ENCODE assay signal across 13 cellular contexts in genomic region chr18:41744664-41745063, GRCh38.
DNase-seq lines count a peak whose midpoint lies in the region; ATAC-seq and TF ChIP-seq lines count a peak whose summit lies in the region.
"Had no signal": no experiment of that assay in that cellular context is flagged by ENCODE, and none has a peak within 500 bp of the region (broad histone marks: within the 10 kb centered on the region; RNA-seq: fewer than 3 reads in every experiment).

No MANE protein-coding gene starts in this region.

- H3K9me3 Mint-ChIP-seq in neural progenitor cell (peaks cover 5% of the 10 kb centered on the region), osteocyte (ENCODE audit: unreplicated experiment) (no peaks in the 10 kb centered on the region)
- H3K9me3 Mint-ChIP-seq: dendritic cell treated with granulocyte-macrophage colony-stimulating factor and Interleukin-4, amounts not matched to agents 40 ng/mL and 50 ng/mL, for 4 days had no signal

- in situ Hi-C loops in GM23248 (cut with MboI): no loop called here

- WGBS in GM23248 (ENCODE audit: low coverage in 1 of 2, low lambda C conversion rate in 2 of 2, missing lambda C conversion rate in 2 of 2), 2 experiments: 7 to 11% methylated on average over 4 of the region's 4 CpGs
- WGBS in ectodermal cell, 2 experiments: 6 to 8% methylated on average over 4 of the region's 4 CpGs

- H3K36me3 ChIP-seq in GM23248 (ENCODE audit: low read depth): no peaks in the 10 kb centered on the region
- H3K36me3 ChIP-seq in ectodermal cell (ENCODE audit: control insufficient read depth, insufficient read depth, low read length): no peaks in the 10 kb centered on the region
- H3K36me3 ChIP-seq in neural progenitor cell: no peaks in the 10 kb centered on the region
- no peaks in the 10 kb centered on the region for H3K36me3 ChIP-seq in Karpas-422 (ENCODE audit: insufficient read depth, low read length)

- ATAC-seq in HG03521 (IDR thresholded peaks at IDR 0.05; ENCODE audit: unreplicated experiment) (no peak), GM18517 (IDR thresholded peaks at IDR 0.05; ENCODE audit: unreplicated experiment) (no peak)
- ATAC-seq: naive thymus-derived CD8-positive, alpha-beta T cell had no signal

- H3K4me1 ChIP-seq in GM23248 (ENCODE audit: insufficient read depth) (no peaks in the 10 kb centered on the region), ectodermal cell (ENCODE audit: control insufficient read depth, insufficient read depth, low read length) (peaks cover 10% of the 10 kb centered on the region), neural progenitor cell (peaks cover 29% of the 10 kb centered on the region), Karpas-422 (ENCODE audit: low read length) (no peaks in the 10 kb centered on the region)

- H4K20me1 ChIP-seq in GM23248 (ENCODE audit: insufficient read depth): no peaks in the 10 kb centered on the region
- peaks cover 3% of the 10 kb centered on the region for H4K20me1 ChIP-seq in neural progenitor cell (ENCODE audit: low read depth)
- H4K20me1 ChIP-seq in Karpas-422 (ENCODE audit: insufficient read depth, low read depth, low read length): no peaks in the 10 kb centered on the region

- H3K4me3 Mint-ChIP-seq in neural progenitor cell (peak overlapping the region; percentile 71), osteocyte (ENCODE audit: unreplicated experiment) (no peak overlapping the region)
- H3K4me3 Mint-ChIP-seq: dendritic cell treated with granulocyte-macrophage colony-stimulating factor and Interleukin-4, amounts not matched to agents 40 ng/mL and 50 ng/mL, for 4 days; naive thymus-derived CD8-positive, alpha-beta T cell; stimulated activated effector memory CD8-positive, alpha-beta T cell treated with anti-CD3 and anti-CD28 coated beads, Interleukin-12 subunit alpha, Interleukin-12 subunit beta, amount 100 ng/mL, for 72 hours had no signal

- H3K36me3 Mint-ChIP-seq in neural progenitor cell: peaks cover 3% of the 10 kb centered on the region
- H3K36me3 Mint-ChIP-seq in osteocyte (ENCODE audit: unreplicated experiment): no peaks in the 10 kb centered on the region
- H3K36me3 Mint-ChIP-seq: naive thymus-derived CD8-positive, alpha-beta T cell; stimulated activated effector memory CD8-positive, alpha-beta T cell treated with anti-CD3 and anti-CD28 coated beads, Interleukin-12 subunit alpha, Interleukin-12 subunit beta, amount 100 ng/mL, for 72 hours had no signal

- no peaks in the 10 kb centered on the region for H3K9me2 ChIP-seq in GM23248 (ENCODE audit: insufficient read depth)
- H3K9me2 ChIP-seq in Karpas-422 (replicated peaks; ENCODE audit: insufficient read depth, low read length): no peaks in the 10 kb centered on the region

- H3K4me2 ChIP-seq in GM23248 (ENCODE audit: unreplicated experiment) (no peak overlapping the region), neural progenitor cell (peak overlapping the region; percentile 74), Karpas-422 (ENCODE audit: low read depth, low read length, poor library complexity, severe bottlenecking) (no peak overlapping the region)

- H3F3A ChIP-seq in GM23248 (ENCODE audit: insufficient read depth): no peaks in the 10 kb centered on the region
- peaks cover 28% of the 10 kb centered on the region for H3F3A ChIP-seq in neural progenitor cell (ENCODE audit: low read depth)

- DNase-seq in GM23248: no peak
- DNase-seq in NCI-H2227 treated with DMSO at 0.1 percent for 48 hours (lab: John Stamatoyannopoulos, UW): peak; percentile 45
- DNase-seq in neural progenitor cell (ENCODE audit: low spot score): peak; percentile 60
- no peak for DNase-seq in Karpas-422
- no peak for DNase-seq in osteocyte (ENCODE audit: extremely low spot score, unreplicated experiment)
- DNase-seq: activated CD8-positive, alpha-beta memory T cell treated with anti-CD3 and anti-CD28 coated beads for 24 hours; activated effector memory CD4-positive, alpha-beta T cell treated with Interleukin-2 at 50 U/mL for 16 hours; naive thymus-derived CD8-positive, alpha-beta T cell had no signal

- peaks cover 2% of the 10 kb centered on the region for H3K27me3 Mint-ChIP-seq in neural progenitor cell (ENCODE audit: insufficient read depth, low read depth)
- peaks cover 4% of the 10 kb centered on the region for H3K27me3 Mint-ChIP-seq in osteocyte (ENCODE audit: unreplicated experiment)
- H3K27me3 Mint-ChIP-seq: dendritic cell treated with granulocyte-macrophage colony-stimulating factor and Interleukin-4, amounts not matched to agents 40 ng/mL and 50 ng/mL, for 4 days had no signal

- H2AFZ ChIP-seq in GM23248 (peak overlapping the region; percentile 17; the same call in 1 of the 2 replicates), neural progenitor cell (replicated peaks) (no peak overlapping the region), Karpas-422 (ENCODE audit: low read length) (no peak overlapping the region)

- H3K9me3 ChIP-seq in GM23248 (ENCODE audit: low read depth): no peaks in the 10 kb centered on the region
- no peaks in the 10 kb centered on the region for H3K9me3 ChIP-seq in ectodermal cell (ENCODE audit: control insufficient read depth, low read length)
- H3K9me3 ChIP-seq in neural progenitor cell (ENCODE audit: low read depth): no peaks in the 10 kb centered on the region
- H3K9me3 ChIP-seq in Karpas-422 (ENCODE audit: low read length): no peaks in the 10 kb centered on the region

- H3K27ac Mint-ChIP-seq in neural progenitor cell (peak overlapping the region; percentile 58), osteocyte (ENCODE audit: unreplicated experiment) (no peak overlapping the region)
- H3K27ac Mint-ChIP-seq: dendritic cell treated with granulocyte-macrophage colony-stimulating factor and Interleukin-4, amounts not matched to agents 40 ng/mL and 50 ng/mL, for 4 days; naive thymus-derived CD8-positive, alpha-beta T cell; stimulated activated effector memory CD8-positive, alpha-beta T cell treated with anti-CD3 and anti-CD28 coated beads, Interleukin-12 subunit alpha, Interleukin-12 subunit beta, amount 100 ng/mL, for 72 hours had no signal

- TF ChIP-seq CTCF in neural progenitor cell (IDR thresholded peaks at IDR 0.05): no peak
- TF ChIP-seq CTCF in osteocyte (IDR thresholded peaks at IDR 0.05): no peak

- H3K4me1 Mint-ChIP-seq in neural progenitor cell: peaks cover 25% of the 10 kb centered on the region
- peaks cover 6% of the 10 kb centered on the region for H3K4me1 Mint-ChIP-seq in osteocyte (ENCODE audit: unreplicated experiment)
- H3K4me1 Mint-ChIP-seq: naive thymus-derived CD8-positive, alpha-beta T cell; stimulated activated effector memory CD8-positive, alpha-beta T cell treated with anti-CD3 and anti-CD28 coated beads, Interleukin-12 subunit alpha, Interleukin-12 subunit beta, amount 100 ng/mL, for 72 hours had no signal

- H3K27me3 ChIP-seq in GM23248 (replicated peaks; ENCODE audit: insufficient read depth) (peaks cover 26% of the 10 kb centered on the region), ectodermal cell (ENCODE audit: control insufficient read depth, insufficient read depth, low read length, poor library complexity, severe bottlenecking) (no peaks in the 10 kb centered on the region), neural progenitor cell (no peaks in the 10 kb centered on the region), Karpas-422 (ENCODE audit: low read length) (no peaks in the 10 kb centered on the region)

- no peak overlapping the region for H3K9ac ChIP-seq in GM23248
- H3K9ac ChIP-seq in neural progenitor cell: no peak overlapping the region
- H3K9ac ChIP-seq in Karpas-422 (ENCODE audit: low read length): no peak overlapping the region

- H3K79me2 ChIP-seq in GM23248 (ENCODE audit: insufficient read depth) (no peaks in the 10 kb centered on the region), neural progenitor cell (ENCODE audit: low read depth) (no peaks in the 10 kb centered on the region), Karpas-422 (ENCODE audit: low read length) (no peaks in the 10 kb centered on the region)

- H3K27ac ChIP-seq in GM23248 (no peak overlapping the region), ectodermal cell (ENCODE audit: insufficient read depth, low read depth, low read length, poor library complexity, severe bottlenecking) (peak overlapping the region; percentile 76), neural progenitor cell (peak overlapping the region; percentile 76), Karpas-422 (ENCODE audit: low read length) (no peak overlapping the region)

- no peak overlapping the region for H3K4me3 ChIP-seq in GM23248
- no peak overlapping the region for H3K4me3 ChIP-seq in ectodermal cell (ENCODE audit: insufficient read depth, low read depth, low read length)
- H3K4me3 ChIP-seq in neural progenitor cell: peak overlapping the region; percentile 22
- no peak overlapping the region for H3K4me3 ChIP-seq in Karpas-422 (ENCODE audit: low read length)

Comparison
In these comparisons a context has a peak if more than half of its experiments do, and no peak if none do; other contexts are left out.
1. DNase-seq: peak in NCI-H2227 treated with DMSO at 0.1 percent for 48 hours (single experiment) and neural progenitor cell (single experiment); none in GM23248 (single experiment), Karpas-422 (single experiment) and osteocyte (single experiment).
2. H3K27ac ChIP-seq: peak in ectodermal cell (single experiment) and neural progenitor cell (single experiment); none in GM23248 (single experiment) and Karpas-422 (single experiment).